Comparison of ENCODE assay signal across 16 cellular contexts in the genomic region with DNA sequence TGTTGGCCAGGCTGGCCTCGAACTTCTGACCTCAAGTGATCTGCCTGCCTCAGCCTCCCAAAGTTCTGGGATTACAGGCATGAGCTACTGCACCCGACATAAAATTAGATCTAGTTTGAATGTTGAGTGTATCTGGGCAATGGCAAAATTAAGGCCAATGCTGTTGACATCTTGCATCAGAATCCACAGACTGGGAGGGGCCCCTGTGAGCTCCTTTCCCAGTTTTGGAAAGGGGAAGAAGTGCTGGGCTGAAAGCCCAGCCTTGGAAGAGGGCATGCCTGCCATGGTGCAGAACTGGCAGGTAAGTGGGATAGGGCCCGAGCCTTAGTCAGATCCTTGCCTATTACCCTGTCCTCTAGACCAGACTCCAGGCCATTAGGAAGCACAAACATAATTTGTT. TPM values are rescaled to one million over a fixed set of nuclear protein-coding genes. Genes with fewer than 3 reads are reported as not detected.
DNase-seq lines count a peak whose midpoint lies in the region; ATAC-seq and TF ChIP-seq lines count a peak whose summit lies in the region.
"Had no signal": no experiment of that assay in that cellular context is flagged by ENCODE, and none has a peak within 500 bp of the region (broad histone marks: within the 10 kb centered on the region; RNA-seq: fewer than 3 reads in every experiment).

No MANE protein-coding gene starts in this region.

- no peak for TF ChIP-seq CTCF in esophagus muscularis mucosa (IDR thresholded peaks at IDR 0.05)
- no peak for TF ChIP-seq CTCF in upper lobe of right lung (IDR thresholded peaks at IDR 0.05)

- H3K4me3 ChIP-seq in esophagus muscularis mucosa = no peak overlapping the region
- H3K4me3 ChIP-seq in upper lobe of right lung = no peak overlapping the region
- H3K4me3 ChIP-seq: HAP-1 had no signal

- H3K9me3 ChIP-seq in esophagus muscularis mucosa (no peaks in the 10 kb centered on the region), upper lobe of right lung (no peaks in the 10 kb centered on the region)
- H3K9me3 ChIP-seq: HAP-1 had no signal

- intact Hi-C loops in Right ventricle myocardium superior (cut with DNase I) = no loop called here
- intact Hi-C loops in cardiac septum (cut with DNase I) = no loop called here
- intact Hi-C loops in esophagus muscularis mucosa (cut with DNase I) = no loop called here
- intact Hi-C loops in left ventricle myocardium superior (cut with micrococcal nuclease) = no loop called here
- intact Hi-C loops in upper lobe of right lung (cut with DNase I) = no loop called here
- intact Hi-C loops in sciatic nerve (cut with DNase I) = no loop called here

- H3K4me1 ChIP-seq in esophagus muscularis mucosa = peaks cover 5 to 17% (median 10%) of the 10 kb centered on the region in 4 donors
- H3K4me1 ChIP-seq in upper lobe of right lung = no peaks in the 10 kb centered on the region

- no peak for TF ChIP-seq EP300 in esophagus muscularis mucosa (IDR thresholded peaks at IDR 0.05)

- peak; percentile 51 for DNase-seq in Right ventricle myocardium superior
- DNase-seq in cardiac septum (ENCODE audit: low spot score) = no peak
- peak; percentile 42 for DNase-seq in esophagus muscularis mucosa (ENCODE audit: extremely low spot score)
- DNase-seq in left ventricle myocardium superior = peak; percentile 51
- DNase-seq in upper lobe of right lung = no peak
- DNase-seq in sciatic nerve (ENCODE audit: low spot score) = no peak
- DNase-seq in GM03348 (ENCODE audit: low spot score) = no peak
- DNase-seq: C1 segment of cervical spinal cord; Calu3; CD4-positive, alpha-beta T cell; DMS79; HFFc6 had no signal

- no peak for TF ChIP-seq POLR2A in esophagus muscularis mucosa (IDR thresholded peaks at IDR 0.05; ENCODE audit: low read depth)

- H3K27me3 ChIP-seq in esophagus muscularis mucosa (no peaks in the 10 kb centered on the region), upper lobe of right lung (no peaks in the 10 kb centered on the region)

- 74% methylated on average over 3 of the region's 3 CpGs for WGBS in esophagus muscularis mucosa

- H3K36me3 ChIP-seq in esophagus muscularis mucosa (no peaks in the 10 kb centered on the region), upper lobe of right lung (no peaks in the 10 kb centered on the region)
- H3K36me3 ChIP-seq: HAP-1 had no signal

- H3K27ac ChIP-seq in esophagus muscularis mucosa (replicated peaks in 1 of 4) (no peak overlapping the region), upper lobe of right lung (no peak overlapping the region)
- H3K27ac ChIP-seq: HL-60 had no signal

- peak; percentile 56 for ATAC-seq in Right ventricle myocardium superior (ENCODE audit: poor library complexity)
- ATAC-seq in left ventricle myocardium superior = peak; percentile 73
- ATAC-seq in upper lobe of right lung = peak; percentile 25
- ATAC-seq in sciatic nerve = no peak
- ATAC-seq in GM18498 (IDR thresholded peaks at IDR 0.05; ENCODE audit: unreplicated experiment) = no peak

RNA-seq across cellular contexts. Expression of a gene that starts 4.5 kb away (rescaled TPM):
- total RNA-seq in Right ventricle myocardium superior = 608 TPM
- 878 TPM for total RNA-seq in cardiac septum
- total RNA-seq in esophagus muscularis mucosa = 10 to 100 TPM; 13.3 to 31.7 (median 16.5) TPM
- total RNA-seq in left ventricle myocardium superior = 724 TPM
- 2.5 TPM for total RNA-seq in upper lobe of right lung
- 19.9 TPM for total RNA-seq in sciatic nerve
- total RNA-seq: A172 had no signal

RNA-seq across cellular contexts. Expression of a gene that starts 23.4 kb away (rescaled TPM):
- total RNA-seq in Right ventricle myocardium superior = 1,520 TPM
- total RNA-seq in cardiac septum = 4,186 TPM
- 100 to 1,000 TPM; 297 to 460 (median 380) TPM for total RNA-seq in esophagus muscularis mucosa
- 1,328 TPM for total RNA-seq in left ventricle myocardium superior
- 571 TPM for total RNA-seq in upper lobe of right lung
- total RNA-seq in sciatic nerve = 358 TPM

RNA-seq across cellular contexts. Expression of a gene that starts 37.7 kb away (rescaled TPM):
- 154 TPM for total RNA-seq in Right ventricle myocardium superior
- 228 TPM for total RNA-seq in cardiac septum
- total RNA-seq in esophagus muscularis mucosa = 100 to 1,000 TPM; 211 to 279 (median 244) TPM
- total RNA-seq in left ventricle myocardium superior = 168 TPM
- 368 TPM for total RNA-seq in upper lobe of right lung
- 275 TPM for total RNA-seq in sciatic nerve

Comparison
In these comparisons a context has a peak if more than half of its experiments do, and no peak if none do; other contexts are left out.
1. DNase-seq: peak in Right ventricle myocardium superior (single experiment), esophagus muscularis mucosa (single experiment) and left ventricle myocardium superior (single experiment); none in cardiac septum (single experiment), upper lobe of right lung (single experiment), sciatic nerve (single experiment) and GM03348 (single experiment).
2. ATAC-seq: peak in Right ventricle myocardium superior (single experiment), left ventricle myocardium superior (single experiment) and upper lobe of right lung (single experiment); none in sciatic nerve (single experiment) and GM18498 (single experiment).
3. RNA of a gene that starts 4.5 kb away (total RNA-seq): 878 TPM in cardiac septum (single experiment), 724 TPM in left ventricle myocardium superior (single experiment) and 608 TPM in Right ventricle myocardium superior (single experiment); 19.9 TPM in sciatic nerve (single experiment), 13.3 to 31.7 TPM in esophagus muscularis mucosa and 2.5 TPM in upper lobe of right lung (single experiment); every median in the first group is over 10 times any median in the second.